10 cellular contexts compared by ENCODE assay signal in genomic region chr2:240134466-240134865, GRCh38. TPM values are rescaled to one million over a fixed set of nuclear protein-coding genes. Genes with fewer than 3 reads are reported as not detected.
DNase-seq lines count a peak whose midpoint lies in the region; ATAC-seq and TF ChIP-seq lines count a peak whose summit lies in the region.
"Had no signal": no experiment of that assay in that cellular context is flagged by ENCODE, and none has a peak within 500 bp of the region (broad histone marks: within the 10 kb centered on the region; RNA-seq: fewer than 3 reads in every experiment).

No MANE protein-coding gene starts in this region.

- H3K9me3 ChIP-seq in DND-41 (ENCODE audit: insufficient read depth, low read length, severe bottlenecking) (no peaks in the 10 kb centered on the region), OCI-LY1 (ENCODE audit: low read length) (no peaks in the 10 kb centered on the region), osteoblast (ENCODE audit: low read depth, low read length) (no peaks in the 10 kb centered on the region), MG63 (no peaks in the 10 kb centered on the region)
- H3K9me3 ChIP-seq: prostate gland had no signal

- H3K9me2 ChIP-seq in OCI-LY1 (ENCODE audit: low read depth, low read length) = no peaks in the 10 kb centered on the region

- peaks cover 15% of the 10 kb centered on the region for H4K20me1 ChIP-seq in DND-41 (ENCODE audit: insufficient read depth, low read length)
- H4K20me1 ChIP-seq in OCI-LY1 (ENCODE audit: insufficient read depth, low read length) = no peaks in the 10 kb centered on the region
- peaks cover 17% of the 10 kb centered on the region for H4K20me1 ChIP-seq in osteoblast (ENCODE audit: insufficient read depth, low read length)

- H3K36me3 ChIP-seq in DND-41 (ENCODE audit: insufficient read depth, low read length) = peaks cover 48% of the 10 kb centered on the region
- H3K36me3 ChIP-seq in OCI-LY1 (ENCODE audit: insufficient read depth, low read length) = peaks cover 45% of the 10 kb centered on the region
- peaks cover 42% of the 10 kb centered on the region for H3K36me3 ChIP-seq in osteoblast (ENCODE audit: insufficient read depth, low read length)
- peaks cover 25% of the 10 kb centered on the region for H3K36me3 ChIP-seq in MG63

- H3K4me1 Mint-ChIP-seq in effector memory CD8-positive, alpha-beta T cell (ENCODE audit: low read depth in 2 of 2) = peaks cover 23 to 27% of the 10 kb centered on the region in 2 donors

- peak overlapping the region; percentile 56 to 90 for H3K4me3 Mint-ChIP-seq in effector memory CD8-positive, alpha-beta T cell

- ATAC-seq in DND-41 (ENCODE audit: insufficient read depth, low read depth) = no peak
- no peak for ATAC-seq in effector memory CD8-positive, alpha-beta T cell (replicated peaks)

- no peak for TF ChIP-seq CTCF in DND-41 (IDR thresholded peaks at IDR 0.05; ENCODE audit: borderline replicate concordance, extremely low read depth, low read length, poor library complexity, severe bottlenecking)
- TF ChIP-seq CTCF in OCI-LY1 (IDR thresholded peaks at IDR 0.05; ENCODE audit: low read length) = no peak
- TF ChIP-seq CTCF in osteoblast (IDR thresholded peaks at IDR 0.05; ENCODE audit: extremely low read depth, low read depth, low read length) = no peak

- peaks cover 24% of the 10 kb centered on the region for H3K36me3 Mint-ChIP-seq in effector memory CD8-positive, alpha-beta T cell (ENCODE audit: insufficient read depth)

- peak overlapping the region in 1 of 2 experiments; percentile 91; a peak in 3 of 4 replicates for H3K4me3 ChIP-seq in DND-41 (ENCODE audit: low read depth in 1 of 2, low read length in 2 of 2)
- H3K4me3 ChIP-seq in OCI-LY1 (ENCODE audit: low read depth, low read length, poor library complexity, severe bottlenecking) = peak overlapping the region; percentile 93
- H3K4me3 ChIP-seq in osteoblast (ENCODE audit: insufficient read depth, low read length) = peak overlapping the region; percentile 93
- no peak overlapping the region; the same call in 1 of the 2 replicates for H3K4me3 ChIP-seq in MG63

- H3K9ac ChIP-seq in DND-41 (ENCODE audit: low read depth, low read length) (peak overlapping the region; percentile 92), OCI-LY1 (ENCODE audit: low read length) (no peak overlapping the region)

- no peaks in the 10 kb centered on the region for H3F3A ChIP-seq in OCI-LY1 (ENCODE audit: insufficient read depth, low read length)

- H3K27me3 ChIP-seq in DND-41 (ENCODE audit: insufficient read depth, low read length, poor library complexity) (no peaks in the 10 kb centered on the region), OCI-LY1 (ENCODE audit: insufficient read depth, low read length) (no peaks in the 10 kb centered on the region), osteoblast (ENCODE audit: insufficient read depth, low read length) (no peaks in the 10 kb centered on the region), MG63 (no peaks in the 10 kb centered on the region)

- no peaks in the 10 kb centered on the region for H3K27me3 Mint-ChIP-seq in effector memory CD8-positive, alpha-beta T cell

- peaks cover 35% of the 10 kb centered on the region for H3K79me2 ChIP-seq in DND-41 (ENCODE audit: insufficient read depth, low read length)
- peaks cover 11% of the 10 kb centered on the region; the same call in 1 of the 2 replicates for H3K79me2 ChIP-seq in OCI-LY1 (ENCODE audit: insufficient read depth, low read length)
- H3K79me2 ChIP-seq in osteoblast (ENCODE audit: insufficient read depth, low read length) = peaks cover 28% of the 10 kb centered on the region

- H3K4me2 ChIP-seq in DND-41 (ENCODE audit: insufficient read depth, low read length) (peak overlapping the region; percentile 99), OCI-LY1 (ENCODE audit: low read length) (peak overlapping the region; percentile 84; the same call in 1 of the 2 replicates), osteoblast (ENCODE audit: insufficient read depth, low read length) (peak overlapping the region; percentile 95)

- H3K27ac Mint-ChIP-seq in effector memory CD8-positive, alpha-beta T cell = peak overlapping the region; percentile 92 to 96

- no peak for DNase-seq in DND-41
- DNase-seq in effector memory CD8-positive, alpha-beta T cell = no peak
- peak; percentile 90 for DNase-seq in osteoblast (ENCODE audit: insufficient read length, low spot score, missing footprints)
- no peak for DNase-seq in GM19240 (ENCODE audit: insufficient read length, low spot score)
- DNase-seq in kidney tubule cell (ENCODE audit: low spot score) = no peak
- DNase-seq in MG63 = no peak
- DNase-seq in NCI-H1436 (lab: John Stamatoyannopoulos, UW) = no peak
- DNase-seq: foreskin melanocyte had no signal

- H3K27ac ChIP-seq in DND-41 (ENCODE audit: low read length) = no peak overlapping the region
- H3K27ac ChIP-seq in OCI-LY1 (ENCODE audit: low read depth, low read length, poor library complexity, severe bottlenecking) = no peak overlapping the region
- H3K27ac ChIP-seq in osteoblast (ENCODE audit: low read depth, low read length) = no peak overlapping the region
- H3K27ac ChIP-seq: prostate gland had no signal

- H3K4me1 ChIP-seq in DND-41 (ENCODE audit: insufficient read depth, low read length) = peaks cover 26% of the 10 kb centered on the region
- peaks cover 21% of the 10 kb centered on the region for H3K4me1 ChIP-seq in OCI-LY1 (ENCODE audit: insufficient read depth, low read length, severe bottlenecking)
- H3K4me1 ChIP-seq in osteoblast (ENCODE audit: insufficient read depth, low read length) = peaks cover 12% of the 10 kb centered on the region

- H3K9me3 Mint-ChIP-seq in effector memory CD8-positive, alpha-beta T cell = no peaks in the 10 kb centered on the region

- no peak overlapping the region for H2AFZ ChIP-seq in DND-41 (ENCODE audit: low read depth, low read length)
- H2AFZ ChIP-seq in OCI-LY1 (ENCODE audit: low read length) = no peak overlapping the region
- H2AFZ ChIP-seq in osteoblast (ENCODE audit: low read length) = no peak overlapping the region

RNA-seq across cellular contexts. Expression of gene COPS9, which starts 1.6 kb away (rescaled TPM):
- 70.2 and 84.9 TPM in 2 replicates for total RNA-seq in osteoblast
- 141 and 491 TPM in 2 replicates for total RNA-seq in MG63 (2014; rRNA removed; shearing (Covaris generic); ENCODE audit: low replicate concordance)

RNA-seq across cellular contexts. Expression of gene OTOS, which starts 6.0 kb away (rescaled TPM):
- not detected in 2 replicates for total RNA-seq in osteoblast
- total RNA-seq in MG63 (2014; rRNA removed; shearing (Covaris generic); ENCODE audit: low replicate concordance) = not detected in 2 replicates
- total RNA-seq: prostate gland had no signal
